5 cellular contexts compared by ENCODE assay signal in the genomic region with DNA sequence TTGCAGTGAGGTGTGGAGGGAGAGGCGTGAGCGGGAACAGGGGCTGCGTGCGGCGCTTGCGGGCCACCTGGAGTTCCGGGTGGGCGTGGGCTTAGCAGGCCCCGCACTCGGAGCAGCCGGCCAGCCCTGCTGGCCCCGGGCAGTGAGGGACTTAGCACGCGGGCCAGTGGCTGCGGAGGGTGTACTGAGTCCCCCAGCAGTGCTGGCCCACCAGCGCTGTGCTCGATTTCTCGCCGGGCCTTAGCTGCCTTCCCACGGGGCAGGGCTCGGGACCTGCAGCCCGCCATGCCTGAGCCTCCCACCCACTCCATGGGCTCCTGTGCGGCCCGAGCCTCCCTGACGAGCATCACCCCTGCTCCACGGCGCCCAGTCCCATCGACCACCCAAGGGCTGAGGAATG. TPM values are rescaled to one million over a fixed set of nuclear protein-coding genes. Genes with fewer than 3 reads are reported as not detected.
"Had no signal": no experiment of that assay in that cellular context is flagged by ENCODE, and none has a peak within 500 bp of the region (broad histone marks: within the 10 kb centered on the region; RNA-seq: fewer than 3 reads in every experiment).

No MANE protein-coding gene starts in this region.

RNA-seq across cellular contexts. Expression of gene CCDC38, which starts 26.7 kb away (rescaled TPM):
- total RNA-seq: GM23338, H7, H9, HFFc6 had no signal
- polyA plus RNA-seq: GM23338 had no signal

RNA-seq across cellular contexts. Expression of gene HAL, which starts 27.0 kb away (rescaled TPM):
- total RNA-seq: GM23248, HFFc6 had no signal
- polyA plus RNA-seq: GM23248 had no signal
